Comparison of ENCODE assay signal across 9 cellular contexts in the genomic region with DNA sequence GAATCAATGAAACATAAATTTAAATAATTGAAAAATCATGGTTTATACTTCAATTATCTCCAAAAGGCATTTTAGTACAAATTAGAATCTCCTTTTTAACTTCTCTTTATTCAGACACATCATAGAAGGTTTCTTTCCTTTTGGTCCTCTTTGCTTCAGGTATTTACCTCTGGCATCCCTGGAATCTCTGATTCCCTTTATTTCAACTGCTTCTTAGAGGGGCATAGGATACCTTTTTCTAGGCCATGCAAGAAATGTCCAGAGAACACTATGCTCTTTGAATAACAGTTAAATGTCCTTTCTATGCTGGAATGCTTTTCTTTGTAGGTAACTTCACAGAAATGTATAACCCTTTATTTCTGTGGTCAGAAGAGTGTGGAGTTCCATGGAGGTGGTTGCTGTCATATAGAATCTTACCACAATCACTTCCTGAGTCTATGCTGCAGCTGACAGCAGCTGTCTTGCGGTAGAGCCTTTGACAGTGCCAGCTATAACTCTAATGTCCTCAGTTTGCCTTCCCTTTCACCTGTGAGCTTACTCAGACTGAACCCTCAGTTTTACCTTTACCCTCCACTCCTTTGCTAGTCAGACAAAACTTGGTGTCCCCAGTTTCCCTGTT. TPM values are rescaled to one million over a fixed set of nuclear protein-coding genes. Genes with fewer than 3 reads are reported as not detected.
DNase-seq lines count a peak whose midpoint lies in the region; ATAC-seq and TF ChIP-seq lines count a peak whose summit lies in the region.
"Had no signal": no experiment of that assay in that cellular context is flagged by ENCODE, and none has a peak within 500 bp of the region (broad histone marks: within the 10 kb centered on the region; RNA-seq: fewer than 3 reads in every experiment).

No MANE protein-coding gene starts in this region.

- no peaks in the 10 kb centered on the region for H3K9me3 Mint-ChIP-seq in activated T-cell treated with anti-CD3 and anti-CD28 coated beads, Interleukin-2, amount 50 U/mL, for 24 hours
- H3K9me3 Mint-ChIP-seq in stimulated activated naive B cell treated with anti-CD40 and anti-IgM and Interleukin-4, amounts not matched to agents 10 μg/mL and 1 μg/mL and 100 μg/mL, for 72 hours: no peaks in the 10 kb centered on the region

- H3K4me3 Mint-ChIP-seq in activated T-cell treated with anti-CD3 and anti-CD28 coated beads, Interleukin-2, amount 50 U/mL, for 24 hours: no peak overlapping the region
- H3K4me3 Mint-ChIP-seq in stimulated activated naive B cell treated with anti-CD40 and anti-IgM and Interleukin-4, amounts not matched to agents 10 μg/mL and 1 μg/mL and 100 μg/mL, for 72 hours: no peak overlapping the region
- H3K4me3 Mint-ChIP-seq: B cell had no signal

- H3K27ac Mint-ChIP-seq in activated T-cell treated with anti-CD3 and anti-CD28 coated beads, Interleukin-2, amount 50 U/mL, for 24 hours: peak overlapping the region; percentile 70
- no peak overlapping the region for H3K27ac Mint-ChIP-seq in stimulated activated naive B cell treated with anti-CD40 and anti-IgM and Interleukin-4, amounts not matched to agents 10 μg/mL and 1 μg/mL and 100 μg/mL, for 72 hours
- H3K27ac Mint-ChIP-seq: B cell had no signal

- peaks cover 54% of the 10 kb centered on the region for H3K4me1 ChIP-seq in SJCRH30
- no peaks in the 10 kb centered on the region for H3K4me1 ChIP-seq in tibial artery

- H3K27ac ChIP-seq in SJCRH30: peak overlapping the region; percentile 94
- no peak overlapping the region for H3K27ac ChIP-seq in tibial artery

- H3K27me3 Mint-ChIP-seq in activated T-cell treated with anti-CD3 and anti-CD28 coated beads, Interleukin-2, amount 50 U/mL, for 24 hours: peaks cover 15% of the 10 kb centered on the region
- H3K27me3 Mint-ChIP-seq in stimulated activated naive B cell treated with anti-CD40 and anti-IgM and Interleukin-4, amounts not matched to agents 10 μg/mL and 1 μg/mL and 100 μg/mL, for 72 hours: peaks cover 15 to 20% of the 10 kb centered on the region in 2 donors

- H3K36me3 ChIP-seq in SJCRH30: no peaks in the 10 kb centered on the region
- H3K36me3 ChIP-seq in tibial artery: no peaks in the 10 kb centered on the region

- no peak for TF ChIP-seq CTCF in tibial artery (IDR thresholded peaks at IDR 0.05)

- intact Hi-C loops in tibial artery (cut with DNase I; ENCODE audit: low total_unique reads): no loop called here

- H3K4me3 ChIP-seq in SJCRH30 (no peak overlapping the region), tibial artery (no peak overlapping the region)

- no peak for DNase-seq in activated T-cell treated with anti-CD3 and anti-CD28 coated beads, Interleukin-2, amount 50 U/mL, for 24 hours
- DNase-seq in activated T-cell treated with anti-CD3 and anti-CD28 coated beads for 4 hours (no peak), SJCRH30 (peak; percentile 65 to 81), NCI-H1092 treated with DMSO at 0.1 percent for 48 hours (lab: John Stamatoyannopoulos, UW) (no peak), UCSD-AML1 (lab: John Stamatoyannopoulos, UW; ENCODE audit: unreplicated experiment) (no peak), tibial artery (no peak)
- no peak for DNase-seq in stimulated activated naive B cell treated with anti-CD40 and anti-IgM and Interleukin-4, amounts not matched to agents 10 μg/mL and 1 μg/mL and 100 μg/mL, for 72 hours

- H3K36me3 Mint-ChIP-seq in activated T-cell treated with anti-CD3 and anti-CD28 coated beads, Interleukin-2, amount 50 U/mL, for 24 hours (ENCODE audit: low read depth): no peaks in the 10 kb centered on the region
- H3K36me3 Mint-ChIP-seq in stimulated activated naive B cell treated with anti-CD40 and anti-IgM and Interleukin-4, amounts not matched to agents 10 μg/mL and 1 μg/mL and 100 μg/mL, for 72 hours: no peaks in the 10 kb centered on the region

- no peaks in the 10 kb centered on the region for H3K9me3 ChIP-seq in SJCRH30 (replicated peaks)
- H3K9me3 ChIP-seq in tibial artery: no peaks in the 10 kb centered on the region

- peaks cover 12% of the 10 kb centered on the region for H3K4me1 Mint-ChIP-seq in activated T-cell treated with anti-CD3 and anti-CD28 coated beads, Interleukin-2, amount 50 U/mL, for 24 hours (ENCODE audit: low read depth)
- peaks cover 8 to 11% of the 10 kb centered on the region in 2 donors for H3K4me1 Mint-ChIP-seq in stimulated activated naive B cell treated with anti-CD40 and anti-IgM and Interleukin-4, amounts not matched to agents 10 μg/mL and 1 μg/mL and 100 μg/mL, for 72 hours

- ATAC-seq in HG02943 (IDR thresholded peaks at IDR 0.05; ENCODE audit: low read depth, unreplicated experiment): peak; percentile 95
- ATAC-seq in stimulated activated naive B cell treated with anti-CD40 and anti-IgM and Interleukin-4, amounts not matched to agents 10 μg/mL and 1 μg/mL and 100 μg/mL, for 72 hours (replicated peaks): peak; percentile 88 to 89

- H3K27me3 ChIP-seq in SJCRH30 (no peaks in the 10 kb centered on the region), tibial artery (no peaks in the 10 kb centered on the region)

RNA-seq across cellular contexts. Expression of gene LAMC2, which starts 8.6 kb away (rescaled TPM):
- total RNA-seq in SJCRH30 (2014; rRNA removed; shearing (Covaris generic)): 0.05 and 0.08 TPM in 2 replicates
- total RNA-seq: B cell had no signal

Comparison
In these comparisons a context has a peak if more than half of its experiments do, and no peak if none do; other contexts are left out.
1. DNase-seq: peak in SJCRH30 (2 of 2); none in activated T-cell treated with anti-CD3 and anti-CD28 coated beads, Interleukin-2, amount 50 U/mL, for 24 hours (single experiment), activated T-cell treated with anti-CD3 and anti-CD28 coated beads for 4 hours (single experiment), stimulated activated naive B cell treated with anti-CD40 and anti-IgM and Interleukin-4, amounts not matched to agents 10 μg/mL and 1 μg/mL and 100 μg/mL, for 72 hours (single experiment), NCI-H1092 treated with DMSO at 0.1 percent for 48 hours (single experiment), UCSD-AML1 (single experiment) and tibial artery (0 of 2).